ENCODE assay signal across 8 cellular contexts in genomic region chr11:75328426-75329277, GRCh38. TPM values are rescaled to one million over a fixed set of nuclear protein-coding genes. Genes with fewer than 3 reads are reported as not detected.
DNase-seq lines count a peak whose midpoint lies in the region; ATAC-seq and TF ChIP-seq lines count a peak whose summit lies in the region.

No MANE protein-coding gene starts in this region.

- 0 out of 2 replicates have a peak, but pooled peaks have one; percentile 10 for TF ChIP-seq EP300 in Ishikawa (IDR thresholded peaks at IDR 0.05; ENCODE audit: borderline replicate concordance)

- TF ChIP-seq CTCF in GM10266 (IDR thresholded peaks at IDR 0.05; ENCODE audit: control insufficient read depth, insufficient read depth, low read depth, missing control alignments): peak; percentile 65
- TF ChIP-seq CTCF in Panc1 (IDR thresholded peaks at IDR 0.05): peak; percentile 95; the same call in 1 of the 2 replicates
- peak; percentile 88 for TF ChIP-seq CTCF in foreskin fibroblast (IDR thresholded peaks at IDR 0.05; ENCODE audit: low read depth, low read length)

- peak overlapping the region; percentile 96 for H3K27ac ChIP-seq in Panc1 (ENCODE audit: low read length)

- H3K27ac Mint-ChIP-seq in activated naive CD4-positive, alpha-beta T cell treated with anti-CD3 and anti-CD28 coated beads, Interleukin-2, amount 10 ng/mL, durations not matched to agents 7 days and 5 days: peak overlapping the region; percentile 91

- no peaks in the 10 kb centered on the region for H3K9me3 ChIP-seq in Panc1 (ENCODE audit: control insufficient read depth, insufficient read depth, low read depth, low read length)

- H3K9me3 Mint-ChIP-seq in activated naive CD4-positive, alpha-beta T cell treated with anti-CD3 and anti-CD28 coated beads, Interleukin-2, amount 10 ng/mL, durations not matched to agents 7 days and 5 days: no peaks in the 10 kb centered on the region

- in situ Hi-C loops in Panc1 (cut with HindIII; ENCODE audit: low pct_unique_long_range_greater_than_20kb, low sequenced_read_pairs): no loop called here

- no peaks in the 10 kb centered on the region for H3K27me3 ChIP-seq in Panc1 (ENCODE audit: control insufficient read depth, insufficient read depth, low read length)

- POLR2A ChIA-PET in Panc1 (lab: Charles Lee): no interaction called here

- H3K4me3 Mint-ChIP-seq in activated naive CD4-positive, alpha-beta T cell treated with anti-CD3 and anti-CD28 coated beads, Interleukin-2, amount 10 ng/mL, durations not matched to agents 7 days and 5 days: no peak overlapping the region

- DNase-seq in GM10266 (ENCODE audit: extremely low spot score) (no peak), Panc1 (ENCODE audit: low read depth, low spot score) (peak; percentile 76), foreskin fibroblast (peak; percentile 75 to 89), nucleus accumbens (lab: John Stamatoyannopoulos, UW) (peak in 51 of 56 donors; percentile 8 to 86 (median 66))
- peak; percentile 81 for DNase-seq in activated naive CD4-positive, alpha-beta T cell treated with anti-CD3 and anti-CD28 coated beads, Interleukin-2, amount 10 ng/mL, durations not matched to agents 7 days and 5 days

- CTCF ChIA-PET in Panc1 (lab: Charles Lee): interaction anchor here (0.6 to 1.6 kb wide), 12 partner anchors 8 to 220 kb away, joined by 3 to 16 read pairs (median 8); no protein-coding TSS in a partner anchor
- CTCF ChIA-PET in activated naive CD4-positive, alpha-beta T cell treated with anti-CD3 and anti-CD28 coated beads, Interleukin-2, amount 10 ng/mL, durations not matched to agents 7 days and 5 days (lab: Charles Lee): interaction anchor here (0.7 to 5.2 kb wide), 12 partner anchors 9 to 528 kb away, joined by 3 to 53 read pairs (median 6); no protein-coding TSS in a partner anchor

- intact Hi-C loops in Panc1 (cut with micrococcal nuclease; ENCODE audit: unreplicated experiment): loop anchor here (1.0 to 2.0 kb wide), 2 partner anchors 48 to 56 kb away; no protein-coding TSS in a partner anchor

- peak; percentile 90 for TF ChIP-seq RAD21 in Ishikawa (IDR thresholded peaks at IDR 0.05; ENCODE audit: low read depth)

- peaks cover 70% of the 10 kb centered on the region for H3K4me1 Mint-ChIP-seq in activated naive CD4-positive, alpha-beta T cell treated with anti-CD3 and anti-CD28 coated beads, Interleukin-2, amount 10 ng/mL, durations not matched to agents 7 days and 5 days

- no peaks in the 10 kb centered on the region for H3K36me3 ChIP-seq in Panc1 (ENCODE audit: control insufficient read depth, insufficient read depth, low read length)

- peaks cover 5% of the 10 kb centered on the region for H3K36me3 Mint-ChIP-seq in activated naive CD4-positive, alpha-beta T cell treated with anti-CD3 and anti-CD28 coated beads, Interleukin-2, amount 10 ng/mL, durations not matched to agents 7 days and 5 days

- peaks cover 83% of the 10 kb centered on the region for H3K4me1 ChIP-seq in Panc1 (ENCODE audit: control insufficient read depth, insufficient read depth, low read length)

- H3K27me3 Mint-ChIP-seq in activated naive CD4-positive, alpha-beta T cell treated with anti-CD3 and anti-CD28 coated beads, Interleukin-2, amount 10 ng/mL, durations not matched to agents 7 days and 5 days: no peaks in the 10 kb centered on the region

- no TSS peak for BruUV-seq in Panc1 (replicated peaks; lab: Mats Ljungman, UMichigan)

- ATAC-seq in Panc1 (peak; percentile 82), HG03565 (IDR thresholded peaks at IDR 0.05; ENCODE audit: unreplicated experiment) (no peak), GM19452 (IDR thresholded peaks at IDR 0.05; ENCODE audit: unreplicated experiment) (no peak)

- peak overlapping the region in 1 of 2 experiments; percentile 10; a peak in 1 of 4 replicates for H3K4me3 ChIP-seq in Panc1 (ENCODE audit: low read depth in 2 of 2, low read length in 2 of 2)
- no peak overlapping the region for H3K4me3 ChIP-seq in foreskin fibroblast (ENCODE audit: low read depth in 1 of 2, low read length in 2 of 2)

TF ChIP-seq in Ishikawa, 13 proteins besides CTCF, POLR2A, EP300 and RAD21:
- TF ChIP-seq CREB1 (IDR thresholded peaks at IDR 0.05; ENCODE audit: low read depth): no peak
- no peak for TF ChIP-seq CEBPB (IDR thresholded peaks at IDR 0.05)
- TF ChIP-seq USF1 (IDR thresholded peaks at IDR 0.05): no peak
- 0 out of 2 replicates have a peak, but pooled peaks have one; percentile 24 for TF ChIP-seq YY1 (IDR thresholded peaks at IDR 0.05; ENCODE audit: low read depth)
- TF ChIP-seq ZBTB7A (IDR thresholded peaks at IDR 0.05; ENCODE audit: low read depth): peak; percentile 40; the same call in 1 of the 2 replicates
- TF ChIP-seq EGR1 (IDR thresholded peaks at IDR 0.05): no peak
- TF ChIP-seq, protein P1, sequence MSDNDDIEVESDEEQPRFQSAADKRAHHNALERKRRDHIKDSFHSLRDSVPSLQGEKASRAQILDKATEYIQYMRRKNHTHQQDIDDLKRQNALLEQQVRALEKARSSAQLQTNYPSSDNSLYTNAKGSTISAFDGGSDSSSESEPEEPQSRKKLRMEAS (IDR thresholded peaks at IDR 0.05): 0 out of 2 replicates have a peak, but pooled peaks have one; percentile 59
- TF ChIP-seq, protein P2, sequence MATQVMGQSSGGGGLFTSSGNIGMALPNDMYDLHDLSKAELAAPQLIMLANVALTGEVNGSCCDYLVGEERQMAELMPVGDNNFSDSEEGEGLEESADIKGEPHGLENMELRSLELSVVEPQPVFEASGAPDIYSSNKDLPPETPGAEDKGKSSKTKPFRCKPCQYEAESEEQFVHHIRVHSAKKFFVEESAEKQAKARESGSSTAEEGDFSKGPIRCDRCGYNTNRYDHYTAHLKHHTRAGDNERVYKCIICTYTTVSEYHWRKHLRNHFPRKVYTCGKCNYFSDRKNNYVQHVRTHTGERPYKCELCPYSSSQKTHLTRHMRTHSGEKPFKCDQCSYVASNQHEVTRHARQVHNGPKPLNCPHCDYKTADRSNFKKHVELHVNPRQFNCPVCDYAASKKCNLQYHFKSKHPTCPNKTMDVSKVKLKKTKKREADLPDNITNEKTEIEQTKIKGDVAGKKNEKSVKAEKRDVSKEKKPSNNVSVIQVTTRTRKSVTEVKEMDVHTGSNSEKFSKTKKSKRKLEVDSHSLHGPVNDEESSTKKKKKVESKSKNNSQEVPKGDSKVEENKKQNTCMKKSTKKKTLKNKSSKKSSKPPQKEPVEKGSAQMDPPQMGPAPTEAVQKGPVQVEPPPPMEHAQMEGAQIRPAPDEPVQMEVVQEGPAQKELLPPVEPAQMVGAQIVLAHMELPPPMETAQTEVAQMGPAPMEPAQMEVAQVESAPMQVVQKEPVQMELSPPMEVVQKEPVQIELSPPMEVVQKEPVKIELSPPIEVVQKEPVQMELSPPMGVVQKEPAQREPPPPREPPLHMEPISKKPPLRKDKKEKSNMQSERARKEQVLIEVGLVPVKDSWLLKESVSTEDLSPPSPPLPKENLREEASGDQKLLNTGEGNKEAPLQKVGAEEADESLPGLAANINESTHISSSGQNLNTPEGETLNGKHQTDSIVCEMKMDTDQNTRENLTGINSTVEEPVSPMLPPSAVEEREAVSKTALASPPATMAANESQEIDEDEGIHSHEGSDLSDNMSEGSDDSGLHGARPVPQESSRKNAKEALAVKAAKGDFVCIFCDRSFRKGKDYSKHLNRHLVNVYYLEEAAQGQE (IDR thresholded peaks at IDR 0.05; ENCODE audit: low read depth): no peak
- no peak for TF ChIP-seq TAF1 (IDR thresholded peaks at IDR 0.05; ENCODE audit: low read depth)
- peak; percentile 78; the same call in 1 of the 2 replicates for TF ChIP-seq FOXM1 (IDR thresholded peaks at IDR 0.05; ENCODE audit: borderline replicate concordance, low read depth)
- TF ChIP-seq NFIC (IDR thresholded peaks at IDR 0.05): peak; percentile 92
- TF ChIP-seq TEAD4 (IDR thresholded peaks at IDR 0.05): no peak
- TF ChIP-seq TCF12 (IDR thresholded peaks at IDR 0.05; ENCODE audit: low read depth): peak; percentile 61
TF ChIP-seq in Ishikawa: peak in this region for 6.

RNA-seq across cellular contexts. Expression of gene ARRB1, which starts 22.8 kb away (rescaled TPM):
- 219 TPM for total RNA-seq in Panc1 (2021; ENCODE audit: unreplicated experiment)
- 236 TPM for polyA plus RNA-seq in Panc1 (2012; ENCODE audit: insufficient read length)
